20 cellular contexts compared by ENCODE assay signal in the genomic region with DNA sequence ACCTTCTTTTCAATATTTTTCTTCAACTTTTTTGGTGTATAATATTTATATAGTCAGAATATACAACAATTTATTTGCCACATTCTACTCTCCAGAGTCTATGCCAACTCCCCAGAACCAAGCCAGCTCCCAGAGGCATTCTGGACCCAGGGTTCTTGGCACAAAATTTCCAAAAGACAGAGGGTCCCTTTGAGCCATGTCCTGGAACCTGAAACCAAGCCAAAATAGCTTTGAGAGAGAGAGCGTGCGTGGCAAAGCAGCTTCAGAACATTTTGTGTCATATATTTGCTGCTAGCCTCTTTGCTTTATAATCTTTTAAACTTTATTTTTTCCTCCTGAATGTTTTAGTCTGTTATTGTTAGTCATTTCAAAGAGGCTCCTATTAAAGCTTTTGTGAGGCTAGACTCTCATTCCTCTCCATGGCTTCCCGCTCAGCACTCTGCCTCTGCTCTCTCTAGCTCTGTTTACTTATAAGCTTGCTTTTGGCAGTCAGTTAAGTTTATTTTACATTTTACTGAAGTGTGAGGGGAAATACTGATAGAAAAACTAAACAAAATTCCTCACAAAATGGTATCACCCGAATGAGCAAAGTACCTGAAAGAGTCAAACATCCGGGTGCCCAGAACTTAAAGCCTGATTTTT.
DNase-seq lines count a peak whose midpoint lies in the region; FAIRE-seq and TF ChIP-seq lines count a peak whose summit lies in the region.
"Had no signal": no experiment of that assay in that cellular context is flagged by ENCODE, and none has a peak within 500 bp of the region (broad histone marks: within the 10 kb centered on the region; RNA-seq: fewer than 3 reads in every experiment).

No MANE protein-coding gene starts in this region.

- intact Hi-C loops in esophagus muscularis mucosa (cut with DNase I) = no loop called here
- intact Hi-C loops in tibial artery (cut with DNase I; ENCODE audit: low total_unique reads) = no loop called here

- H3K36me3 ChIP-seq in esophagus muscularis mucosa (no peaks in the 10 kb centered on the region), neuron (ENCODE audit: insufficient read depth, low read length) (no peaks in the 10 kb centered on the region), tibial artery (no peaks in the 10 kb centered on the region)
- H3K36me3 ChIP-seq: colonic mucosa had no signal

- no peaks in the 10 kb centered on the region for H3K27me3 ChIP-seq in esophagus muscularis mucosa
- no peaks in the 10 kb centered on the region for H3K27me3 ChIP-seq in neuron (ENCODE audit: insufficient read depth, low read length)
- H3K27me3 ChIP-seq in tibial artery = no peaks in the 10 kb centered on the region
- H3K27me3 ChIP-seq: colonic mucosa had no signal

- TF ChIP-seq EP300 in esophagus muscularis mucosa (IDR thresholded peaks at IDR 0.05) = no peak

- H3K4me1 ChIP-seq in esophagus muscularis mucosa (peaks cover 0 to 17% (median 14%) of the 10 kb centered on the region in 4 donors), neuron (ENCODE audit: insufficient read depth, low read length) (no peaks in the 10 kb centered on the region), tibial artery (peaks cover 0 to 21% (median 7%) of the 10 kb centered on the region in 4 donors)
- H3K4me1 ChIP-seq: colonic mucosa had no signal

- H3K4me3 ChIP-seq in esophagus muscularis mucosa = peak overlapping the region in 2 of 4 donors; percentile 6 to 22
- no peak overlapping the region for H3K4me3 ChIP-seq in neuron (ENCODE audit: low read length)
- H3K4me3 ChIP-seq in tibial artery = no peak overlapping the region
- H3K4me3 ChIP-seq: colonic mucosa had no signal

- H2AFZ ChIP-seq in neuron (ENCODE audit: low read depth, low read length) = peak overlapping the region; percentile 61

- no peak for TF ChIP-seq POLR2A in esophagus muscularis mucosa (IDR thresholded peaks at IDR 0.05; ENCODE audit: low read depth)
- no peak for TF ChIP-seq POLR2A in H54 (IDR thresholded peaks at IDR 0.05; ENCODE audit: low read depth, low read length)

- peak; percentile 31 for DNase-seq in NCI-H1105 treated with DMSO at 0.1 percent for 48 hours (lab: John Stamatoyannopoulos, UW)
- no peak for DNase-seq in NCI-H1105 (lab: John Stamatoyannopoulos, UW)
- no peak for DNase-seq in esophagus muscularis mucosa (ENCODE audit: extremely low spot score)
- no peak for DNase-seq in tibial artery
- DNase-seq in H54 (ENCODE audit: insufficient read length, low spot score) = no peak
- no peak for DNase-seq in NCI-H2081 (lab: John Stamatoyannopoulos, UW)
- no peak for DNase-seq in frontal cortex (ENCODE audit: low spot score in 2 of 2)
- DNase-seq: activated CD4-positive, alpha-beta memory T cell treated with anti-CD3 and anti-CD28 coated beads for 36 hours; colonic mucosa; DMS79 treated with DMSO at 0.1 percent for 48 hours; glutamatergic neuron; KBM-7; kidney; NCI-H1417; NCI-H524 treated with DMSO at 0.1 percent for 48 hours; stimulated activated CD4-positive, alpha-beta T cell treated with anti-CD3 and anti-CD28 coated beads, Interleukin-1b, Interleukin-23, amount 100 ng/mL, for 48 hours had no signal

- FAIRE-seq in H54 (lab: Jason Lieb, UNC) (no peak), frontal cortex (lab: Jason Lieb, UNC) (no peak)
- FAIRE-seq: kidney had no signal

- 22% methylated on average over 5 of the region's 5 CpGs for WGBS in esophagus muscularis mucosa

- H3K9me3 ChIP-seq in esophagus muscularis mucosa (peaks cover 0 to 3% (median under 1%) of the 10 kb centered on the region in 4 donors), neuron (ENCODE audit: low read length) (no peaks in the 10 kb centered on the region), tibial artery (no peaks in the 10 kb centered on the region)
- H3K9me3 ChIP-seq: colonic mucosa had no signal

- H3K27ac ChIP-seq in esophagus muscularis mucosa (replicated peaks in 1 of 4) = peak overlapping the region; percentile 77 to 83 (median 78)
- peak overlapping the region; percentile 67 to 69 for H3K27ac ChIP-seq in tibial artery
- H3K27ac ChIP-seq: 22Rv1, C4-2B, colonic mucosa, epithelial cell of prostate had no signal

- TF ChIP-seq CTCF in esophagus muscularis mucosa (IDR thresholded peaks at IDR 0.05) (no peak), tibial artery (IDR thresholded peaks at IDR 0.05) (no peak)
